In the genomic region with DNA sequence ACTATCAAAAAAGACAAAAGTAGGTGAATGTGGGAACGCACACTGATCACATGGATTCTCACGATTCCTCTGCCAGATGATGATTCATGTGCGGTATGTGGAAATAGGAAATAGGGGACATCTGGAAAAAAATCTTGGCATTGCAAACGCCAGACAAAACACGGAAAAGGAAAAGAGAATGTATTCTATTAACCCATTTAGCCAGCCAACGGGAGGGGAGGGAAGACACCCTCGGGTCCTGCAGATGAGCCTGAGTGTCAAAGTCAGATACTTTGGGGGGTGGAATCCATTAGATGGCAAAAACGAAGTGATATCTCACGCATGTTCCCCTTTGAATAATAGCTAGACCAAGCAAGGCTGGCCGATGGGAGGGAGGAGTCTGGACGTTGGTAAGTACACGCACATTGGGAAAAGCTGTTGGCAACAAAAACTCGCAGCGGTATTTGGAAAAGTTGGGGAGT, we compare ENCODE assay signal across 12 cellular contexts.
DNase-seq lines count a peak whose midpoint lies in the region; ATAC-seq and TF ChIP-seq lines count a peak whose summit lies in the region.
"Had no signal": no experiment of that assay in that cellular context is flagged by ENCODE, and none has a peak within 500 bp of the region (broad histone marks: within the 10 kb centered on the region; RNA-seq: fewer than 3 reads in every experiment).

No MANE protein-coding gene starts in this region.

- peaks cover 11% of the 10 kb centered on the region for H3K36me3 Mint-ChIP-seq in brain

- peaks cover 32% of the 10 kb centered on the region for H3K4me1 ChIP-seq in skeletal muscle satellite cell (ENCODE audit: control insufficient read depth, insufficient read depth, low read length)
- H3K4me1 ChIP-seq in Karpas-422 (ENCODE audit: low read length), result no peaks in the 10 kb centered on the region

- peaks cover 11% of the 10 kb centered on the region for H3K36me3 ChIP-seq in skeletal muscle satellite cell (ENCODE audit: insufficient read depth, low read length)
- no peaks in the 10 kb centered on the region for H3K36me3 ChIP-seq in Karpas-422 (ENCODE audit: insufficient read depth, low read length)

- H3K4me2 ChIP-seq in skeletal muscle satellite cell (ENCODE audit: low read length) (peak overlapping the region; percentile 83), Karpas-422 (ENCODE audit: low read depth, low read length, poor library complexity, severe bottlenecking) (no peak overlapping the region)

- H3K27ac Mint-ChIP-seq in brain, result peak overlapping the region in 3 of 5 experiments; percentile 12 to 40 (median 27)

- H3K4me1 Mint-ChIP-seq in brain, result peaks cover 48% of the 10 kb centered on the region

- H3K9me2 ChIP-seq in Karpas-422 (replicated peaks; ENCODE audit: insufficient read depth, low read length), result no peaks in the 10 kb centered on the region

- H3K9me3 ChIP-seq in skeletal muscle satellite cell (replicated peaks; ENCODE audit: low read length) (no peaks in the 10 kb centered on the region), Karpas-422 (ENCODE audit: low read length) (no peaks in the 10 kb centered on the region)

- peaks cover 0 to 6% (median 0%) of the 10 kb centered on the region in 5 experiments for H3K9me3 Mint-ChIP-seq in brain

- H3K4me3 ChIP-seq in skeletal muscle satellite cell (ENCODE audit: low read length), result peak overlapping the region; percentile 64
- H3K4me3 ChIP-seq in Karpas-422 (ENCODE audit: low read length), result no peak overlapping the region

- H3K9ac ChIP-seq in skeletal muscle satellite cell (ENCODE audit: low read depth, low read length), result peak overlapping the region; percentile 74
- H3K9ac ChIP-seq in Karpas-422 (ENCODE audit: low read length), result no peak overlapping the region

- DNase-seq in EH (ENCODE audit: low read depth) (peak; percentile 94), hepatic stellate cell (ENCODE audit: low spot score) (peak; percentile 58), Karpas-422 (no peak), C1 segment of cervical spinal cord (lab: John Stamatoyannopoulos, UW) (no peak)
- DNase-seq: cortex of kidney; H7; NCI-H2081; stimulated activated CD4-positive, alpha-beta T cell treated with anti-CD3 and anti-CD28 coated beads, Interleukin-2, amount 100 ng/mL, for 24 hours had no signal

- no peak overlapping the region for H3K27ac ChIP-seq in Karpas-422 (ENCODE audit: low read length)

- H3K4me3 Mint-ChIP-seq in brain, result no peak overlapping the region

- H3K27me3 Mint-ChIP-seq in brain, result no peaks in the 10 kb centered on the region

- H3K27me3 ChIP-seq in skeletal muscle satellite cell (ENCODE audit: control insufficient read depth, insufficient read depth, low read length), result no peaks in the 10 kb centered on the region
- H3K27me3 ChIP-seq in Karpas-422 (ENCODE audit: low read length), result no peaks in the 10 kb centered on the region

- TF ChIP-seq CTCF in brain (conservative IDR thresholded peaks at IDR 0.05), result no peak

- no peak for ATAC-seq in GM19463 (IDR thresholded peaks at IDR 0.05; ENCODE audit: unreplicated experiment)
- ATAC-seq in GM19035 (IDR thresholded peaks at IDR 0.05; ENCODE audit: unreplicated experiment), result no peak

- no peak overlapping the region for H2AFZ ChIP-seq in Karpas-422 (ENCODE audit: low read length)

- H4K20me1 ChIP-seq in Karpas-422 (ENCODE audit: insufficient read depth, low read depth, low read length), result no peaks in the 10 kb centered on the region

- no peaks in the 10 kb centered on the region for H3K79me2 ChIP-seq in Karpas-422 (ENCODE audit: low read length)

Comparison
In these comparisons a context has a peak if more than half of its experiments do, and no peak if none do; other contexts are left out.
1. DNase-seq: peak in EH (single experiment) and hepatic stellate cell (single experiment); none in Karpas-422 (single experiment) and C1 segment of cervical spinal cord (0 of 14).